In the genomic region with DNA sequence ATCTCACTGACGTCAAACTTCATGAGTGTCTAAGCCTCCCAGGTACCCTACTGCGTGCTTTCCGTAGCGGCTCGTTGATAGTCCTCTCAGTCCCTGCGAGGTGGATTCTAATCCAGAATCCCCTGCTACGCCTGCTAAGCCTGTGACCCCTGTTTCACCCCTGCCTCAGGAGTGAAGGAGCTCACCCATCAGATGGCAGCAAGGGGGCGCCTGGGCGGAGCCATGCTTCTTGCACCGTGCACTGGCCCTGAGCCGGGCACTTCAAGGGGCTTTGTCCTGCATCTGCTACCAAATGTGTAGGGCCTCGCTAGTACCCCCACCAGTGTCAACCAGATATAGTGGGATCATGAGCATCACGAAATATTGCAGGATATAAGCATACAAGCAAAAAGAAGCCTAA, we compare ENCODE assay signal across 14 cellular contexts. TPM values are rescaled to one million over a fixed set of nuclear protein-coding genes. Genes with fewer than 3 reads are reported as not detected.
DNase-seq lines count a peak whose midpoint lies in the region; ATAC-seq, FAIRE-seq and TF ChIP-seq lines count a peak whose summit lies in the region.
"Had no signal": no experiment of that assay in that cellular context is flagged by ENCODE, and none has a peak within 500 bp of the region (broad histone marks: within the 10 kb centered on the region; RNA-seq: fewer than 3 reads in every experiment).

No MANE protein-coding gene starts in this region.

- TF ChIP-seq EP300 in K562 (IDR thresholded peaks at IDR 0.05; ENCODE audit: low read length) = no peak

- ATAC-seq in activated naive CD8-positive, alpha-beta T cell treated with anti-CD3 and anti-CD28 coated beads, Interleukin-2, amount 50 U/mL, for 24 hours = no peak
- ATAC-seq in K562 (peak; percentile 96), GM19452 (IDR thresholded peaks at IDR 0.05; ENCODE audit: unreplicated experiment) (no peak)
- ATAC-seq: natural killer cell had no signal

- H3K9me1 ChIP-seq in K562 (ENCODE audit: control insufficient read depth, insufficient read depth, low read length) = no peaks in the 10 kb centered on the region

- no peak for TF ChIP-seq POLR2A in K562 (conservative IDR thresholded peaks at IDR 0.05)

- TF ChIP-seq RAD21 in K562 (CRISPR knock-in tag; conservative IDR thresholded peaks at IDR 0.05 in 1 of 2, IDR thresholded peaks at IDR 0.05 in 1 of 2) = 0 out of 4 replicates have a peak, but pooled peaks of 1 of the 2 experiments have one; percentile 21

- H3K36me3 ChIP-seq in MG63 (no peaks in the 10 kb centered on the region), K562 (ENCODE audit: control insufficient read depth, insufficient read depth, low read length) (no peaks in the 10 kb centered on the region), small intestine (ENCODE audit: control insufficient read depth in 2 of 2, insufficient read depth in 2 of 2, low read length in 2 of 2) (no peaks in the 10 kb centered on the region)

- H3K4me3 Mint-ChIP-seq in activated naive CD8-positive, alpha-beta T cell treated with anti-CD3 and anti-CD28 coated beads, Interleukin-2, amount 50 U/mL, for 24 hours = no peak overlapping the region
- H3K4me3 Mint-ChIP-seq in activated naive CD8-positive, alpha-beta T cell treated with anti-CD3 and anti-CD28 coated beads for 36 hours = no peak overlapping the region
- H3K4me3 Mint-ChIP-seq: immature natural killer cell, natural killer cell had no signal

- no peaks in the 10 kb centered on the region for H3K27me3 ChIP-seq in MG63
- H3K27me3 ChIP-seq in K562 (ENCODE audit: control insufficient read depth in 2 of 2, insufficient read depth in 2 of 2, low read length in 2 of 2) = no peaks in the 10 kb centered on the region
- no peaks in the 10 kb centered on the region for H3K27me3 ChIP-seq in small intestine (ENCODE audit: control insufficient read depth in 2 of 2, insufficient read depth in 2 of 2, low read length in 2 of 2)

- FAIRE-seq in K562 (lab: Jason Lieb, UNC) (peak; percentile 80), small intestine (lab: Jason Lieb, UNC) (no peak)
- FAIRE-seq: astrocyte, endometrium had no signal

- H3K4me3 ChIP-seq in MG63 (no peak overlapping the region), K562 (no peak overlapping the region), retinal pigment epithelial cell (ENCODE audit: low read length) (no peak overlapping the region), small intestine (ENCODE audit: low read depth in 1 of 2, low read length in 2 of 2) (no peak overlapping the region)
- H3K4me3 ChIP-seq: smooth muscle cell had no signal

- no TSS peak for BruUV-seq in K562 (replicated peaks; lab: Mats Ljungman, UMichigan)

- intact Hi-C loops in K562 (cut with micrococcal nuclease) = no loop called here

- H3K27me3 Mint-ChIP-seq in activated naive CD8-positive, alpha-beta T cell treated with anti-CD3 and anti-CD28 coated beads, Interleukin-2, amount 50 U/mL, for 24 hours = peaks cover 2% of the 10 kb centered on the region
- H3K27me3 Mint-ChIP-seq in activated naive CD8-positive, alpha-beta T cell treated with anti-CD3 and anti-CD28 coated beads for 36 hours = no peaks in the 10 kb centered on the region

- TF ChIP-seq CTCF in K562 (IDR thresholded peaks at IDR 0.05 in 2 of 3, conservative IDR thresholded peaks at IDR 0.05 in 1 of 3; ENCODE audit: insufficient read depth in 2 of 3, low read depth in 1 of 3, low read length in 3 of 3) (peak; percentile 74 to 88 (median 85)), retinal pigment epithelial cell (conservative IDR thresholded peaks at IDR 0.05; ENCODE audit: low read depth, low read length) (peak; percentile 31)

- CTCF ChIA-PET in K562 (lab: Yijun Ruan, JAX; ENCODE audit: low intra/inter-chr PET ratio) = no interaction called here

- no peaks in the 10 kb centered on the region for H3K36me3 Mint-ChIP-seq in activated naive CD8-positive, alpha-beta T cell treated with anti-CD3 and anti-CD28 coated beads, Interleukin-2, amount 50 U/mL, for 24 hours (ENCODE audit: low read depth)
- no peaks in the 10 kb centered on the region for H3K36me3 Mint-ChIP-seq in activated naive CD8-positive, alpha-beta T cell treated with anti-CD3 and anti-CD28 coated beads for 36 hours
- H3K36me3 Mint-ChIP-seq: immature natural killer cell, natural killer cell had no signal

- peak; percentile 29 for DNase-seq in activated naive CD8-positive, alpha-beta T cell treated with anti-CD3 and anti-CD28 coated beads, Interleukin-2, amount 50 U/mL, for 24 hours
- no peak for DNase-seq in activated naive CD8-positive, alpha-beta T cell treated with anti-CD3 and anti-CD28 coated beads for 36 hours
- DNase-seq in MG63 (peak; percentile 11), K562 (ENCODE audit: extremely low read depth in 1 of 4, low spot score in 3 of 4) (peak; percentile 61 to 82 (median 71)), retinal pigment epithelial cell (ENCODE audit: low read depth) (no peak), small intestine (no peak)
- no peak for DNase-seq in stimulated activated naive CD4-positive, alpha-beta T cell (lab: John Stamatoyannopoulos, UW)
- DNase-seq: C1 segment of cervical spinal cord, immature natural killer cell, natural killer cell had no signal

- no peaks in the 10 kb centered on the region for H3K79me2 ChIP-seq in K562 (ENCODE audit: control insufficient read depth, insufficient read depth, low read length)

- H2AFZ ChIP-seq in K562 (ENCODE audit: low read depth, low read length) = peak overlapping the region; percentile 49

- H3K27ac ChIP-seq in K562 (ENCODE audit: extremely low read depth, low read depth, low read length) (no peak overlapping the region), small intestine (ENCODE audit: low read depth in 1 of 2, low read length in 1 of 2) (no peak overlapping the region)

- peaks cover 10% of the 10 kb centered on the region for H3K4me1 Mint-ChIP-seq in activated naive CD8-positive, alpha-beta T cell treated with anti-CD3 and anti-CD28 coated beads, Interleukin-2, amount 50 U/mL, for 24 hours
- peaks cover 7% of the 10 kb centered on the region for H3K4me1 Mint-ChIP-seq in activated naive CD8-positive, alpha-beta T cell treated with anti-CD3 and anti-CD28 coated beads for 36 hours
- H3K4me1 Mint-ChIP-seq: immature natural killer cell, natural killer cell had no signal

- no peak overlapping the region for H3K27ac Mint-ChIP-seq in activated naive CD8-positive, alpha-beta T cell treated with anti-CD3 and anti-CD28 coated beads, Interleukin-2, amount 50 U/mL, for 24 hours
- no peak overlapping the region for H3K27ac Mint-ChIP-seq in activated naive CD8-positive, alpha-beta T cell treated with anti-CD3 and anti-CD28 coated beads for 36 hours
- H3K27ac Mint-ChIP-seq: immature natural killer cell, natural killer cell had no signal

- no peaks in the 10 kb centered on the region for H3K9me3 Mint-ChIP-seq in activated naive CD8-positive, alpha-beta T cell treated with anti-CD3 and anti-CD28 coated beads, Interleukin-2, amount 50 U/mL, for 24 hours
- peaks cover 2% of the 10 kb centered on the region for H3K9me3 Mint-ChIP-seq in activated naive CD8-positive, alpha-beta T cell treated with anti-CD3 and anti-CD28 coated beads for 36 hours
- H3K9me3 Mint-ChIP-seq: immature natural killer cell, natural killer cell had no signal

- in situ Hi-C loops in K562 (cut with MboI) = no loop called here

- H3K9ac ChIP-seq in K562 (ENCODE audit: insufficient read depth in 1 of 2, low read depth in 2 of 2, low read length in 2 of 2) = no peak overlapping the region

- WGBS in K562 (ENCODE audit: insufficient coverage, low coverage, missing lambda C conversion rate) = 29% methylated on average over 13 of the region's 13 CpGs
- 85 to 88% (median 86%) methylated on average over 13 of the region's 13 CpGs for WGBS in small intestine, 3 donors

- H3K4me2 ChIP-seq in K562 (ENCODE audit: insufficient read depth, low read length) = 0 out of 2 replicates have a peak overlapping the region, but pooled peaks have one; percentile 21
- H3K4me2 ChIP-seq: smooth muscle cell had no signal

- POLR2A ChIA-PET in K562 (lab: Yijun Ruan, JAX) = interaction anchor here (0.6 kb wide), 1 partner anchor 597 kb away, joined by 3 read pairs; no protein-coding TSS in a partner anchor

- H4K20me1 ChIP-seq in K562 (replicated peaks; ENCODE audit: control insufficient read depth, insufficient read depth, low read length) = no peaks in the 10 kb centered on the region

- H3K4me1 ChIP-seq in K562 (replicated peaks in 1 of 2; ENCODE audit: control insufficient read depth in 2 of 2, insufficient read depth in 2 of 2, low read length in 2 of 2) (peaks cover 13 to 18% of the 10 kb centered on the region in 2 experiments; a peak in 4 of 5 replicates), small intestine (ENCODE audit: control insufficient read depth in 2 of 2, insufficient read depth in 1 of 2, low read depth in 1 of 2, low read length in 1 of 2) (no peaks in the 10 kb centered on the region)

- H3K9me3 ChIP-seq in MG63 (no peaks in the 10 kb centered on the region), K562 (replicated peaks; ENCODE audit: control insufficient read depth, insufficient read depth, low read depth, low read length) (no peaks in the 10 kb centered on the region), small intestine (ENCODE audit: control insufficient read depth, low read depth) (no peaks in the 10 kb centered on the region)

RNA-seq across cellular contexts. Expression of a gene that starts 0.9 kb away (rescaled TPM):
- not detected for total RNA-seq in activated naive CD8-positive, alpha-beta T cell treated with anti-CD3 and anti-CD28 coated beads for 36 hours
- total RNA-seq in MG63 (2014; rRNA removed; shearing (Covaris generic); ENCODE audit: low replicate concordance) = not detected in 2 replicates
- not detected in 2 replicates for total RNA-seq in K562 (2011; cell fraction: chromatin; rRNA removed; ENCODE audit: low replicate concordance)
- total RNA-seq in K562 (2011; cell fraction: nucleolus; rRNA removed) = not detected in 2 replicates
- not detected in 2 replicates for total RNA-seq in K562 (2011; cell fraction: nucleoplasm; rRNA removed)
- total RNA-seq in K562 (2014; rRNA removed) = not detected in 2 replicates
- total RNA-seq in K562 (2014; rRNA removed; fragmentation: Illumina TruSeq; extraction: Trizol) = not detected in 2 replicates
- total RNA-seq in K562 (2015; rRNA removed; fragmentation: Illumina TruSeq; extraction: Trizol) = not detected in 2 replicates
- not detected in 2 replicates for total RNA-seq in K562 (2021)
- polyA plus RNA-seq in K562 (2011; rRNA removed) = not detected in 2 replicates
- not detected in 2 replicates for polyA plus RNA-seq in K562 (2011; cell fraction: cytosol; rRNA removed)
- not detected in 2 replicates for polyA plus RNA-seq in K562 (2011; cell fraction: nucleus; rRNA removed)
- not detected in 2 replicates for polyA plus RNA-seq in K562 (2012)
- not detected in 2 replicates for polyA plus RNA-seq in K562 (2014; fragmentation: Illumina TruSeq; extraction: Trizol)
- polyA plus RNA-seq in K562 (2014; fragmentation: Nextera tagmentation; extraction: Ambion mirVana) = not detected
- polyA plus RNA-seq in K562 (2014; rRNA removed) = not detected in 2 replicates
- not detected in 2 replicates for polyA minus RNA-seq in K562 (2011; rRNA and poly(A)+ RNA removed)
- not detected in 2 replicates for polyA minus RNA-seq in K562 (2011; cell fraction: cytosol; rRNA and poly(A)+ RNA removed)
- polyA minus RNA-seq in K562 (2011; cell fraction: nucleus; rRNA and poly(A)+ RNA removed) = not detected in 2 replicates
- polyA plus RNA-seq in small intestine = not detected
- total RNA-seq: astrocyte, natural killer cell, smooth muscle cell had no signal
- polyA plus RNA-seq: immature natural killer cell, smooth muscle cell had no signal

RNA-seq across cellular contexts. Expression of a gene that starts 21.4 kb away (rescaled TPM):
- total RNA-seq in activated naive CD8-positive, alpha-beta T cell treated with anti-CD3 and anti-CD28 coated beads for 36 hours = 10 to 100 TPM; 12.3 to 14.0 TPM
- 1.5 and 3.0 TPM in 2 replicates for total RNA-seq in MG63 (2014; rRNA removed; shearing (Covaris generic); ENCODE audit: low replicate concordance)
- 28.4 and 48.4 TPM in 2 replicates for total RNA-seq in K562 (2011; cell fraction: chromatin; rRNA removed; ENCODE audit: low replicate concordance)
- 26.5 and 27.3 TPM in 2 replicates for total RNA-seq in K562 (2011; cell fraction: nucleolus; rRNA removed)
- 18.5 and 26.3 TPM in 2 replicates for total RNA-seq in K562 (2011; cell fraction: nucleoplasm; rRNA removed)
- total RNA-seq in K562 (2014; rRNA removed) (10.1 and 12.0 TPM in 2 replicates), K562 (2014; rRNA removed; fragmentation: Illumina TruSeq; extraction: Trizol) (4.9 and 5.8 TPM in 2 replicates), K562 (2015; rRNA removed; fragmentation: Illumina TruSeq; extraction: Trizol) (9.2 and 10.7 TPM in 2 replicates), K562 (2021) (12.1 and 18.2 TPM in 2 replicates)
- polyA plus RNA-seq in K562 (2011; rRNA removed) (12.9 and 15.0 TPM in 2 replicates), K562 (2014; fragmentation: Illumina TruSeq; extraction: Trizol) (7.7 and 9.8 TPM in 2 replicates), K562 (2014; fragmentation: Nextera tagmentation; extraction: Ambion mirVana) (1 to 10 TPM; 1.9 to 2.1 TPM), K562 (2014; rRNA removed) (11.9 and 17.4 TPM in 2 replicates), small intestine (1 to 10 TPM; 2.7 to 5.8 (median 4.7) TPM)
- 18.4 and 21.1 TPM in 2 replicates for polyA plus RNA-seq in K562 (2011; cell fraction: cytosol; rRNA removed)
- 69.8 and 70.6 TPM in 2 replicates for polyA plus RNA-seq in K562 (2011; cell fraction: nucleus; rRNA removed)
- 8.7 and 11.6 TPM in 2 replicates for polyA plus RNA-seq in K562 (2012)
- polyA minus RNA-seq in K562 (2011; rRNA and poly(A)+ RNA removed) = 8.4 and 9.3 TPM in 2 replicates
- 8.6 and 9.1 TPM in 2 replicates for polyA minus RNA-seq in K562 (2011; cell fraction: cytosol; rRNA and poly(A)+ RNA removed)
- polyA minus RNA-seq in K562 (2011; cell fraction: nucleus; rRNA and poly(A)+ RNA removed) = 15.2 and 24.0 TPM in 2 replicates

Comparison
In these comparisons a context has a peak if more than half of its experiments do, and no peak if none do; other contexts are left out.
1. DNase-seq: peak in activated naive CD8-positive, alpha-beta T cell treated with anti-CD3 and anti-CD28 coated beads, Interleukin-2, amount 50 U/mL, for 24 hours (single experiment), MG63 (single experiment) and K562 (4 of 4); none in activated naive CD8-positive, alpha-beta T cell treated with anti-CD3 and anti-CD28 coated beads for 36 hours (single experiment), retinal pigment epithelial cell (single experiment), small intestine (single experiment) and stimulated activated naive CD4-positive, alpha-beta T cell (0 of 6).